Comparison of ENCODE assay signal across 8 cellular contexts in the genomic region with DNA sequence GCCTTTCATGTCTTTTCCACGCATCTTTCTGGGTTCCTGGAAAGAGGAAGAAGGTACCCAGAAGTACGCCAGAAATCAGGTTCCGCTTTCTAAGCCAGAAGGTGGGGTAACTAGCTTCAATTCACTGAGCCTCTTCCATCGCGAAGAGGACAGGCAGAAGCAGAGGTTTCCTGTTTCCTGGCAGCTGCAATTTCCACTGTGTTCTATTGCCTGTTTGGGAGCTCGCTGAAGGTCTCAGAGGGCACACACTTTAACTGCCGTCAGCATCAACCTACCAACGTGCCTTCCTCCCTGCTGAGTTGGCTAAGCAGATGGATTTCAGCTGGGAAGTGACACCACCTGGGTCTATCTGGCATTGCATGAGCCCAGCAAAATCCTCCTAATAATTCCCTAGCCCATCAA. TPM values are rescaled to one million over a fixed set of nuclear protein-coding genes. Genes with fewer than 3 reads are reported as not detected.
DNase-seq lines count a peak whose midpoint lies in the region; ATAC-seq and TF ChIP-seq lines count a peak whose summit lies in the region.

No MANE protein-coding gene starts in this region.

- no peak for DNase-seq in Right ventricle myocardium inferior (ENCODE audit: missing footprints)
- no peak for DNase-seq in right atrium auricular region (ENCODE audit: low spot score)
- DNase-seq in Kasumi-1 (lab: John Stamatoyannopoulos, UW): peak; percentile 98 to 99
- peak; percentile 21 to 52 for DNase-seq in SJCRH30
- DNase-seq in smooth muscle cell of the brain vasculature (ENCODE audit: low read depth, low spot score): peak; percentile 6
- no peak for DNase-seq in GOT3 (lab: John Stamatoyannopoulos, UW)

- no peak for TF ChIP-seq POLR2A in gastroesophageal sphincter (IDR thresholded peaks at IDR 0.05)

- H3K36me3 ChIP-seq in right atrium auricular region (no peaks in the 10 kb centered on the region), SJCRH30 (no peaks in the 10 kb centered on the region), gastroesophageal sphincter (no peaks in the 10 kb centered on the region)

- peak overlapping the region in 1 of 2 donors; percentile 16 for H3K27ac ChIP-seq in right atrium auricular region
- no peak overlapping the region for H3K27ac ChIP-seq in SJCRH30
- H3K27ac ChIP-seq in gastroesophageal sphincter: peak overlapping the region in 1 of 4 donors; percentile 25

- TF ChIP-seq CTCF in right atrium auricular region (IDR thresholded peaks at IDR 0.05): no peak
- no peak for TF ChIP-seq CTCF in gastroesophageal sphincter (IDR thresholded peaks at IDR 0.05)

- H3K4me1 ChIP-seq in right atrium auricular region (peaks cover 0 to 16% of the 10 kb centered on the region in 2 donors), SJCRH30 (no peaks in the 10 kb centered on the region), gastroesophageal sphincter (no peaks in the 10 kb centered on the region)

- peak; percentile 63 for ATAC-seq in Right ventricle myocardium inferior
- ATAC-seq in gastroesophageal sphincter: peak; percentile 71
- ATAC-seq in HG03342 (IDR thresholded peaks at IDR 0.05; ENCODE audit: unreplicated experiment): no peak

- WGBS in gastroesophageal sphincter (ENCODE audit: low coverage in 1 of 2), 2 donors: 65 to 80% methylated on average over 1 to 6 of the region's 8 CpGs

- H3K9me3 ChIP-seq in right atrium auricular region (no peaks in the 10 kb centered on the region), SJCRH30 (replicated peaks) (no peaks in the 10 kb centered on the region), gastroesophageal sphincter (no peaks in the 10 kb centered on the region)

- TF ChIP-seq EP300 in gastroesophageal sphincter (IDR thresholded peaks at IDR 0.05): no peak

- no peak overlapping the region for H3K4me3 ChIP-seq in right atrium auricular region
- no peak overlapping the region for H3K4me3 ChIP-seq in SJCRH30
- H3K4me3 ChIP-seq in gastroesophageal sphincter: no peak overlapping the region

- intact Hi-C loops in Right ventricle myocardium inferior (cut with DNase I): no loop called here

- H3K27me3 ChIP-seq in right atrium auricular region (no peaks in the 10 kb centered on the region), SJCRH30 (no peaks in the 10 kb centered on the region), gastroesophageal sphincter (no peaks in the 10 kb centered on the region)

RNA-seq across cellular contexts. Expression of gene NCF2, which starts 10.0 kb away (rescaled TPM):
- total RNA-seq in Right ventricle myocardium inferior (6.7 TPM), right atrium auricular region (10 to 100 TPM in 1 of 2 donors, 1 to 10 TPM in 1; 3.2 to 10.7 TPM), gastroesophageal sphincter (10 to 100 TPM in 2 of 4 donors, 1 to 10 TPM in 2; 3.7 to 22.0 (median 13.8) TPM)
- 0.25 and 0.55 TPM in 2 replicates for total RNA-seq in SJCRH30 (2014; rRNA removed; shearing (Covaris generic))

RNA-seq across cellular contexts. Expression of gene ARPC5, which starts 55.3 kb away (rescaled TPM):
- total RNA-seq in Right ventricle myocardium inferior (40.2 TPM), right atrium auricular region (10 to 100 TPM; 39.2 to 47.0 TPM), gastroesophageal sphincter (100 to 1,000 TPM in 2 of 4 donors, 10 to 100 TPM in 2; 66.8 to 154 (median 87.5) TPM)
- 67.7 and 68.8 TPM in 2 replicates for total RNA-seq in SJCRH30 (2014; rRNA removed; shearing (Covaris generic))

Comparison
In these comparisons a context has a peak if more than half of its experiments do, and no peak if none do; other contexts are left out.
1. DNase-seq: peak in Kasumi-1 (2 of 2), SJCRH30 (2 of 2) and smooth muscle cell of the brain vasculature (single experiment); none in Right ventricle myocardium inferior (single experiment), right atrium auricular region (single experiment) and GOT3 (single experiment).